ENCODE assay signal across 2 cellular contexts in the genomic region with DNA sequence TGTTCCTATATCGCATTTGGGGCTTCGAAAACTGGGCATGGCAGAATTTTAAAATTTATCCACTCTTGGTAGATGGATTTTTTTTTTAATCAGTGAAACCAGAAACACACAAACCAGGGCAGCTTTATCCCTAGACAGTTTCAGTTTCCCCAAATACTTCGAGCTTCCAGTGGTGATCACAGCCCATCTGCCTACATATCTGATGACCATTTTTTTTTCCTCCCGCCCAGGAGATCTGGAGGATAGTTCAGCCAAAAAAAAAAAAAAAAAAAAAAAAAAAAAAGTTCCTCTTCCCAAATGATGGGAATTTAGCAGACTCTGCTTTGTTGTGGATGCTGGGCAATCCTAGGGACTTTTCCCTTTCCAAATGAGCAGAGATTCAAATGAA.
TF ChIP-seq lines count a peak whose summit lies in the region.

No MANE protein-coding gene starts in this region.

TF ChIP-seq in GM23338, 12 proteins besides CTCF, POLR2A, EP300 and RAD21 (continued from another document):
- TF ChIP-seq, protein P1, sequence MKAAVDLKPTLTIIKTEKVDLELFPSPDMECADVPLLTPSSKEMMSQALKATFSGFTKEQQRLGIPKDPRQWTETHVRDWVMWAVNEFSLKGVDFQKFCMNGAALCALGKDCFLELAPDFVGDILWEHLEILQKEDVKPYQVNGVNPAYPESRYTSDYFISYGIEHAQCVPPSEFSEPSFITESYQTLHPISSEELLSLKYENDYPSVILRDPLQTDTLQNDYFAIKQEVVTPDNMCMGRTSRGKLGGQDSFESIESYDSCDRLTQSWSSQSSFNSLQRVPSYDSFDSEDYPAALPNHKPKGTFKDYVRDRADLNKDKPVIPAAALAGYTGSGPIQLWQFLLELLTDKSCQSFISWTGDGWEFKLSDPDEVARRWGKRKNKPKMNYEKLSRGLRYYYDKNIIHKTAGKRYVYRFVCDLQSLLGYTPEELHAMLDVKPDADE (IDR thresholded peaks at IDR 0.05): no peak
- TF ChIP-seq CREB1 (CRISPR knock-in tag; IDR thresholded peaks at IDR 0.05; ENCODE audit: low read depth): no peak
- TF ChIP-seq, protein P2, sequence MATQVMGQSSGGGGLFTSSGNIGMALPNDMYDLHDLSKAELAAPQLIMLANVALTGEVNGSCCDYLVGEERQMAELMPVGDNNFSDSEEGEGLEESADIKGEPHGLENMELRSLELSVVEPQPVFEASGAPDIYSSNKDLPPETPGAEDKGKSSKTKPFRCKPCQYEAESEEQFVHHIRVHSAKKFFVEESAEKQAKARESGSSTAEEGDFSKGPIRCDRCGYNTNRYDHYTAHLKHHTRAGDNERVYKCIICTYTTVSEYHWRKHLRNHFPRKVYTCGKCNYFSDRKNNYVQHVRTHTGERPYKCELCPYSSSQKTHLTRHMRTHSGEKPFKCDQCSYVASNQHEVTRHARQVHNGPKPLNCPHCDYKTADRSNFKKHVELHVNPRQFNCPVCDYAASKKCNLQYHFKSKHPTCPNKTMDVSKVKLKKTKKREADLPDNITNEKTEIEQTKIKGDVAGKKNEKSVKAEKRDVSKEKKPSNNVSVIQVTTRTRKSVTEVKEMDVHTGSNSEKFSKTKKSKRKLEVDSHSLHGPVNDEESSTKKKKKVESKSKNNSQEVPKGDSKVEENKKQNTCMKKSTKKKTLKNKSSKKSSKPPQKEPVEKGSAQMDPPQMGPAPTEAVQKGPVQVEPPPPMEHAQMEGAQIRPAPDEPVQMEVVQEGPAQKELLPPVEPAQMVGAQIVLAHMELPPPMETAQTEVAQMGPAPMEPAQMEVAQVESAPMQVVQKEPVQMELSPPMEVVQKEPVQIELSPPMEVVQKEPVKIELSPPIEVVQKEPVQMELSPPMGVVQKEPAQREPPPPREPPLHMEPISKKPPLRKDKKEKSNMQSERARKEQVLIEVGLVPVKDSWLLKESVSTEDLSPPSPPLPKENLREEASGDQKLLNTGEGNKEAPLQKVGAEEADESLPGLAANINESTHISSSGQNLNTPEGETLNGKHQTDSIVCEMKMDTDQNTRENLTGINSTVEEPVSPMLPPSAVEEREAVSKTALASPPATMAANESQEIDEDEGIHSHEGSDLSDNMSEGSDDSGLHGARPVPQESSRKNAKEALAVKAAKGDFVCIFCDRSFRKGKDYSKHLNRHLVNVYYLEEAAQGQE (IDR thresholded peaks at IDR 0.05; ENCODE audit: unreplicated experiment): no peak
- no peak for TF ChIP-seq EZH2 (IDR thresholded peaks at IDR 0.05; ENCODE audit: low read depth, unreplicated experiment)

TF ChIP-seq in WTC11, 78 proteins besides CTCF, POLR2A, EP300 and RAD21 (continued from another document):
- TF ChIP-seq NFYB (CRISPR knock-in tag; conservative IDR thresholded peaks at IDR 0.05; ENCODE audit: low read depth): no peak
- TF ChIP-seq, protein P3, sequence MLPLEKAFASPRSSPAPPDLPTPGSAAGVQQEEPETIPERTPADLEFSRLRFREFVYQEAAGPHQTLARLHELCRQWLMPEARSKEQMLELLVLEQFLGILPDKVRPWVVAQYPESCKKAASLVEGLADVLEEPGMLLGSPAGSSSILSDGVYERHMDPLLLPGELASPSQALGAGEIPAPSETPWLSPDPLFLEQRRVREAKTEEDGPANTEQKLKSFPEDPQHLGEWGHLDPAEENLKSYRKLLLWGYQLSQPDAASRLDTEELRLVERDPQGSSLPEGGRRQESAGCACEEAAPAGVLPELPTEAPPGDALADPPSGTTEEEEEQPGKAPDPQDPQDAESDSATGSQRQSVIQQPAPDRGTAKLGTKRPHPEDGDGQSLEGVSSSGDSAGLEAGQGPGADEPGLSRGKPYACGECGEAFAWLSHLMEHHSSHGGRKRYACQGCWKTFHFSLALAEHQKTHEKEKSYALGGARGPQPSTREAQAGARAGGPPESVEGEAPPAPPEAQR (CRISPR knock-in tag; IDR thresholded peaks at IDR 0.05): no peak
- TF ChIP-seq, protein P4, sequence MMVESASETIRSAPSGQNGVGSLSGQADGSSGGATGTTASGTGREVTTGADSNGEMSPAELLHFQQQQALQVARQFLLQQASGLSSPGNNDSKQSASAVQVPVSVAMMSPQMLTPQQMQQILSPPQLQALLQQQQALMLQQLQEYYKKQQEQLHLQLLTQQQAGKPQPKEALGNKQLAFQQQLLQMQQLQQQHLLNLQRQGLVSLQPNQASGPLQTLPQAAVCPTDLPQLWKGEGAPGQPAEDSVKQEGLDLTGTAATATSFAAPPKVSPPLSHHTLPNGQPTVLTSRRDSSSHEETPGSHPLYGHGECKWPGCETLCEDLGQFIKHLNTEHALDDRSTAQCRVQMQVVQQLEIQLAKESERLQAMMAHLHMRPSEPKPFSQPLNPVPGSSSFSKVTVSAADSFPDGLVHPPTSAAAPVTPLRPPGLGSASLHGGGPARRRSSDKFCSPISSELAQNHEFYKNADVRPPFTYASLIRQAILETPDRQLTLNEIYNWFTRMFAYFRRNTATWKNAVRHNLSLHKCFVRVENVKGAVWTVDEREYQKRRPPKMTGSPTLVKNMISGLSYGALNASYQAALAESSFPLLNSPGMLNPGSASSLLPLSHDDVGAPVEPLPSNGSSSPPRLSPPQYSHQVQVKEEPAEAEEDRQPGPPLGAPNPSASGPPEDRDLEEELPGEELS (CRISPR knock-in tag; IDR thresholded peaks at IDR 0.05): no peak
- TF ChIP-seq, protein P5, sequence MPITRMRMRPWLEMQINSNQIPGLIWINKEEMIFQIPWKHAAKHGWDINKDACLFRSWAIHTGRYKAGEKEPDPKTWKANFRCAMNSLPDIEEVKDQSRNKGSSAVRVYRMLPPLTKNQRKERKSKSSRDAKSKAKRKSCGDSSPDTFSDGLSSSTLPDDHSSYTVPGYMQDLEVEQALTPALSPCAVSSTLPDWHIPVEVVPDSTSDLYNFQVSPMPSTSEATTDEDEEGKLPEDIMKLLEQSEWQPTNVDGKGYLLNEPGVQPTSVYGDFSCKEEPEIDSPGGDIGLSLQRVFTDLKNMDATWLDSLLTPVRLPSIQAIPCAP (CRISPR knock-in tag; IDR thresholded peaks at IDR 0.05): no peak
